In genomic region chr14:106766551-106767277, GRCh38 we compare ENCODE assay signal across 8 cellular contexts.
DNase-seq lines count a peak whose midpoint lies in the region; ATAC-seq and TF ChIP-seq lines count a peak whose summit lies in the region.
"Not testable (repeated sequence)": the region's sequence is repeated elsewhere in the genome, so short reads cannot be mapped to it uniquely, and the experiment has no call there.

No MANE protein-coding gene starts in this region.

- H3K27me3 Mint-ChIP-seq in T-cell; activated CD4-positive, alpha-beta memory T cell treated with anti-CD3 and anti-CD28 coated beads, Interleukin-2, amount 10 ng/mL, durations not matched to agents 7 days and 5 days; effector memory CD8-positive, alpha-beta T cell: not testable (repeated sequence)

- H4K20me1 ChIP-seq in DOHH2 (ENCODE audit: control insufficient read depth, insufficient read depth, low read depth, low read length); MM.1S (ENCODE audit: insufficient read depth, low read length): not testable (repeated sequence)

- H3K27me3 ChIP-seq in DOHH2 (ENCODE audit: control insufficient read depth, low read length); MM.1S (replicated peaks; ENCODE audit: insufficient read depth, low read length): not testable (repeated sequence)

- DNase-seq in MM.1S (peak; percentile 46), T-cell (peak; percentile 23 to 80 (median 55))
- DNase-seq in activated CD4-positive, alpha-beta memory T cell treated with anti-CD3 and anti-CD28 coated beads, Interleukin-2, amount 10 ng/mL, durations not matched to agents 7 days and 5 days: peak; percentile 55
- peak; percentile 43 for DNase-seq in activated T-helper 9 cell treated with anti-CD3 and anti-CD28 coated beads, Interleukin-2, amount 50 U/mL, for 16 hours (ENCODE audit: low read depth)
- DNase-seq in effector memory CD8-positive, alpha-beta T cell: peak; percentile 25 to 44 (median 27)
- peak; percentile 10 to 35 for DNase-seq in stimulated activated CD4-positive, alpha-beta T cell treated with anti-CD3 and anti-CD28 coated beads, Interleukin-1b, Interleukin-23, amount 100 ng/mL, for 1 hour (ENCODE audit: low read depth in 2 of 2)
- DNase-seq in stimulated activated effector memory CD8-positive, alpha-beta T cell treated with anti-CD3 and anti-CD28 coated beads, Interleukin-12 subunit alpha, Interleukin-12 subunit beta, amount 100 ng/mL, for 72 hours (ENCODE audit: low spot score in 2 of 2): not testable (repeated sequence)

- peaks cover 62% of the 10 kb centered on the region for H3K4me1 ChIP-seq in DOHH2 (ENCODE audit: control insufficient read depth, low read length)
- not testable (repeated sequence) for H3K4me1 ChIP-seq in MM.1S (ENCODE audit: low read length)

- TF ChIP-seq CTCF in DOHH2 (IDR thresholded peaks at IDR 0.05; ENCODE audit: low read depth, low read length, poor library complexity, severe bottlenecking) (peak; percentile 30), MM.1S (IDR thresholded peaks at IDR 0.05; ENCODE audit: low read length) (peak; percentile 13)

- H3K9ac ChIP-seq in MM.1S (ENCODE audit: low read length): not testable (repeated sequence)

- H3K36me3 ChIP-seq in DOHH2 (ENCODE audit: control insufficient read depth, low read length); MM.1S (replicated peaks; ENCODE audit: insufficient read depth, low read length): not testable (repeated sequence)

- POLR2A ChIA-PET in T-cell (lab: Charles Lee): interaction anchor here in 1 of 2 donors (0.6 kb wide), 1 partner anchor 104 kb away, joined by 3 read pairs; no protein-coding TSS in a partner anchor
- POLR2A ChIA-PET in activated CD4-positive, alpha-beta memory T cell treated with anti-CD3 and anti-CD28 coated beads, Interleukin-2, amount 10 ng/mL, durations not matched to agents 7 days and 5 days (lab: Charles Lee): not testable (repeated sequence)

- CTCF ChIA-PET in T-cell (lab: Charles Lee): interaction anchor here (0.7 to 1.5 kb wide), 3 partner anchors 10 to 214 kb away, joined by 4 to 5 read pairs (median 4); no protein-coding TSS in a partner anchor
- CTCF ChIA-PET in activated CD4-positive, alpha-beta memory T cell treated with anti-CD3 and anti-CD28 coated beads, Interleukin-2, amount 10 ng/mL, durations not matched to agents 7 days and 5 days (lab: Charles Lee): interaction anchor here (0.7 to 1.5 kb wide), 3 partner anchors 72 to 105 kb away, joined by 3 to 5 read pairs (median 4); no protein-coding TSS in a partner anchor

- H3K4me3 Mint-ChIP-seq in T-cell: peak overlapping the region in 2 of 3 donors; percentile 34 to 70
- H3K4me3 Mint-ChIP-seq in activated CD4-positive, alpha-beta memory T cell treated with anti-CD3 and anti-CD28 coated beads, Interleukin-2, amount 10 ng/mL, durations not matched to agents 7 days and 5 days; stimulated activated effector memory CD8-positive, alpha-beta T cell treated with anti-CD3 and anti-CD28 coated beads, Interleukin-12 subunit alpha, Interleukin-12 subunit beta, amount 100 ng/mL, for 72 hours: not testable (repeated sequence)
- H3K4me3 Mint-ChIP-seq in effector memory CD8-positive, alpha-beta T cell: peak overlapping the region; percentile 13 to 65

- H3K9me3 Mint-ChIP-seq in T-cell; activated CD4-positive, alpha-beta memory T cell treated with anti-CD3 and anti-CD28 coated beads, Interleukin-2, amount 10 ng/mL, durations not matched to agents 7 days and 5 days; effector memory CD8-positive, alpha-beta T cell; stimulated activated effector memory CD8-positive, alpha-beta T cell treated with anti-CD3 and anti-CD28 coated beads, Interleukin-12 subunit alpha, Interleukin-12 subunit beta, amount 100 ng/mL, for 72 hours: not testable (repeated sequence)

- not testable (repeated sequence) for H3K9me2 ChIP-seq in DOHH2 (replicated peaks; ENCODE audit: control insufficient read depth, low read length); MM.1S (replicated peaks; ENCODE audit: insufficient read depth, low read length)

- peak; percentile 43 to 77 (median 56) for ATAC-seq in T-cell (replicated peaks in 1 of 4)
- not testable (repeated sequence) for ATAC-seq in effector memory CD8-positive, alpha-beta T cell (replicated peaks); stimulated activated effector memory CD8-positive, alpha-beta T cell treated with anti-CD3 and anti-CD28 coated beads, Interleukin-12 subunit alpha, Interleukin-12 subunit beta, amount 100 ng/mL, for 72 hours

- H3K27ac ChIP-seq in DOHH2 (ENCODE audit: low read depth, low read length): peak overlapping the region; percentile 79
- H3K27ac ChIP-seq in MM.1S (ENCODE audit: low read length): not testable (repeated sequence)

- not testable (repeated sequence) for H2AFZ ChIP-seq in MM.1S (ENCODE audit: low read length)

- peaks cover 43 to 56% (median 48%) of the 10 kb centered on the region in 3 donors for H3K4me1 Mint-ChIP-seq in T-cell
- peaks cover 45% of the 10 kb centered on the region for H3K4me1 Mint-ChIP-seq in activated CD4-positive, alpha-beta memory T cell treated with anti-CD3 and anti-CD28 coated beads, Interleukin-2, amount 10 ng/mL, durations not matched to agents 7 days and 5 days
- peaks cover 33 to 39% of the 10 kb centered on the region in 2 donors for H3K4me1 Mint-ChIP-seq in effector memory CD8-positive, alpha-beta T cell (ENCODE audit: low read depth in 2 of 2)
- peaks cover 39% of the 10 kb centered on the region for H3K4me1 Mint-ChIP-seq in stimulated activated effector memory CD8-positive, alpha-beta T cell treated with anti-CD3 and anti-CD28 coated beads, Interleukin-12 subunit alpha, Interleukin-12 subunit beta, amount 100 ng/mL, for 72 hours

- H3K27ac Mint-ChIP-seq in T-cell: peak overlapping the region; percentile 74 to 92
- H3K27ac Mint-ChIP-seq in activated CD4-positive, alpha-beta memory T cell treated with anti-CD3 and anti-CD28 coated beads, Interleukin-2, amount 10 ng/mL, durations not matched to agents 7 days and 5 days: not testable (repeated sequence)
- H3K27ac Mint-ChIP-seq in effector memory CD8-positive, alpha-beta T cell: peak overlapping the region in 1 of 2 donors; percentile 29
- peak overlapping the region; percentile 70 for H3K27ac Mint-ChIP-seq in stimulated activated effector memory CD8-positive, alpha-beta T cell treated with anti-CD3 and anti-CD28 coated beads, Interleukin-12 subunit alpha, Interleukin-12 subunit beta, amount 100 ng/mL, for 72 hours

- H3K36me3 Mint-ChIP-seq in T-cell; activated CD4-positive, alpha-beta memory T cell treated with anti-CD3 and anti-CD28 coated beads, Interleukin-2, amount 10 ng/mL, durations not matched to agents 7 days and 5 days (ENCODE audit: low read depth); effector memory CD8-positive, alpha-beta T cell (ENCODE audit: insufficient read depth); stimulated activated effector memory CD8-positive, alpha-beta T cell treated with anti-CD3 and anti-CD28 coated beads, Interleukin-12 subunit alpha, Interleukin-12 subunit beta, amount 100 ng/mL, for 72 hours: not testable (repeated sequence)

- not testable (repeated sequence) for H3K79me2 ChIP-seq in DOHH2 (ENCODE audit: control insufficient read depth, low read length); MM.1S (ENCODE audit: low read length)

- H3F3A ChIP-seq in DOHH2 (ENCODE audit: control insufficient read depth, insufficient read depth): peaks cover 14% of the 10 kb centered on the region
- H3F3A ChIP-seq in MM.1S (ENCODE audit: insufficient read depth, low read length): not testable (repeated sequence)

- H3K4me3 ChIP-seq in DOHH2 (ENCODE audit: low read length): peak overlapping the region; percentile 23
- H3K4me3 ChIP-seq in MM.1S (ENCODE audit: low read length): not testable (repeated sequence)

- H3K4me2 ChIP-seq in DOHH2 (ENCODE audit: low read length): peak overlapping the region; percentile 53
- H3K4me2 ChIP-seq in MM.1S (ENCODE audit: low read depth, low read length): not testable (repeated sequence)

- H3K9me3 ChIP-seq in DOHH2 (ENCODE audit: control insufficient read depth, insufficient read depth, low read length); MM.1S (replicated peaks; ENCODE audit: insufficient read depth, low read length): not testable (repeated sequence)
